In genomic region chr11:12275818-12276217, GRCh38 we compare ENCODE assay signal across 1 cellular context.
TF ChIP-seq lines count a peak whose summit lies in the region.

No MANE protein-coding gene starts in this region.

TF ChIP-seq in K562, 482 proteins besides CTCF, POLR2A, EP300 and RAD21 (continued from another document):
- TF ChIP-seq, protein P1, sequence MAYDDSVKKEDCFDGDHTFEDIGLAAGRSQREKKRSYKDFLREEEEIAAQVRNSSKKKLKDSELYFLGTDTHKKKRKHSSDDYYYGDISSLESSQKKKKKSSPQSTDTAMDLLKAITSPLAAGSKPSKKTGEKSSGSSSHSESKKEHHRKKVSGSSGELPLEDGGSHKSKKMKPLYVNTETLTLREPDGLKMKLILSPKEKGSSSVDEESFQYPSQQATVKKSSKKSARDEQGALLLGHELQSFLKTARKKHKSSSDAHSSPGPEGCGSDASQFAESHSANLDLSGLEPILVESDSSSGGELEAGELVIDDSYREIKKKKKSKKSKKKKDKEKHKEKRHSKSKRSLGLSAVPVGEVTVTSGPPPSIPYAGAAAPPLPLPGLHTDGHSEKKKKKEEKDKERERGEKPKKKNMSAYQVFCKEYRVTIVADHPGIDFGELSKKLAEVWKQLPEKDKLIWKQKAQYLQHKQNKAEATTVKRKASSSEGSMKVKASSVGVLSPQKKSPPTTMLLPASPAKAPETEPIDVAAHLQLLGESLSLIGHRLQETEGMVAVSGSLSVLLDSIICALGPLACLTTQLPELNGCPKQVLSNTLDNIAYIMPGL (CRISPR knock-in tag; IDR thresholded peaks at IDR 0.05): no peak
- TF ChIP-seq SRSF1 (IDR thresholded peaks at IDR 0.05; ENCODE audit: low read depth, low read length): no peak
